In the genomic region with DNA sequence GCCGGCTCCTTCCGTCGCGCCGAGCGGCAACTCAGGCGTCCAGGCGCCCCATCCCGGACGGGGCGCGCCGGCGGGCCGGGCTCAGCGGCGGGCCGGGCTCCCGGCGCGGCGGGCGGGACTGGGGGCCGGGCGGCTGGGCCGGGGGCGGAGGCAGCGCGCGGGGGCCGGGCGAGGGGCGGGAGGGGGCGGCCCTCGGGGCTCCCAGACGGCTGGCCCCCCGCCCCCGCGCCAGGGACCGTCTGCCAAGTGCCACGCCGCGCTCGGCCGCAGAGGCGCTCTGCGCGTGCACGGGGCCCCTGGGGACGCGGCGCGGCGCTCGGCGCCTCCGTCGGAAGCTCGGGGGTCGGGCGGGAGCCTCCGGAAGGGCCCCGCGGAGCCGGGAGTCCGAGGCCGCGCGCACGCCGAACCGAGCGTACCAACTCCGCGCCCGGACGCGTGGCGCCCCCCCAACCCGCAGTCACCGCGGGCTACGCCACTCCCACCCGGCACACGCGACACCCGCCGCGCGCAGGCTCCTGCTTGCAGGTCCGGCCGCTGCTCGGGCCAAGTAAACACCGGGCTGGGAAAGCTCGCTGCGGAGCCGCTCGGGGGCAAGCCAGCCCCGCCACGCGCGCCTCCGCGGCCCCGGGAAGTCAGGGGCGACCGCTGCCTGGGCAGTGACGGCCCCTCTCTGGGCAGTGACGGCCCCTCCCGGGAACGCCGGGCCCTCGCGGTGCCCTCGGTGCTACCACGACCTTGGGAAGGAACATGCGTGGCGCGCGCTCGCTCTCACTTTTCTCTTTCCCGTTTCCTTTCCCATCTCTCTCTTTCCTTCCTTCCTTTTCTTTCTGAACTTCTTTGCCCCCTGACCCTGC, we compare ENCODE assay signal across 8 cellular contexts. TPM values are rescaled to one million over a fixed set of nuclear protein-coding genes. Genes with fewer than 3 reads are reported as not detected.
DNase-seq lines count a peak whose midpoint lies in the region; ATAC-seq, FAIRE-seq and TF ChIP-seq lines count a peak whose summit lies in the region.

A gene with protein sequence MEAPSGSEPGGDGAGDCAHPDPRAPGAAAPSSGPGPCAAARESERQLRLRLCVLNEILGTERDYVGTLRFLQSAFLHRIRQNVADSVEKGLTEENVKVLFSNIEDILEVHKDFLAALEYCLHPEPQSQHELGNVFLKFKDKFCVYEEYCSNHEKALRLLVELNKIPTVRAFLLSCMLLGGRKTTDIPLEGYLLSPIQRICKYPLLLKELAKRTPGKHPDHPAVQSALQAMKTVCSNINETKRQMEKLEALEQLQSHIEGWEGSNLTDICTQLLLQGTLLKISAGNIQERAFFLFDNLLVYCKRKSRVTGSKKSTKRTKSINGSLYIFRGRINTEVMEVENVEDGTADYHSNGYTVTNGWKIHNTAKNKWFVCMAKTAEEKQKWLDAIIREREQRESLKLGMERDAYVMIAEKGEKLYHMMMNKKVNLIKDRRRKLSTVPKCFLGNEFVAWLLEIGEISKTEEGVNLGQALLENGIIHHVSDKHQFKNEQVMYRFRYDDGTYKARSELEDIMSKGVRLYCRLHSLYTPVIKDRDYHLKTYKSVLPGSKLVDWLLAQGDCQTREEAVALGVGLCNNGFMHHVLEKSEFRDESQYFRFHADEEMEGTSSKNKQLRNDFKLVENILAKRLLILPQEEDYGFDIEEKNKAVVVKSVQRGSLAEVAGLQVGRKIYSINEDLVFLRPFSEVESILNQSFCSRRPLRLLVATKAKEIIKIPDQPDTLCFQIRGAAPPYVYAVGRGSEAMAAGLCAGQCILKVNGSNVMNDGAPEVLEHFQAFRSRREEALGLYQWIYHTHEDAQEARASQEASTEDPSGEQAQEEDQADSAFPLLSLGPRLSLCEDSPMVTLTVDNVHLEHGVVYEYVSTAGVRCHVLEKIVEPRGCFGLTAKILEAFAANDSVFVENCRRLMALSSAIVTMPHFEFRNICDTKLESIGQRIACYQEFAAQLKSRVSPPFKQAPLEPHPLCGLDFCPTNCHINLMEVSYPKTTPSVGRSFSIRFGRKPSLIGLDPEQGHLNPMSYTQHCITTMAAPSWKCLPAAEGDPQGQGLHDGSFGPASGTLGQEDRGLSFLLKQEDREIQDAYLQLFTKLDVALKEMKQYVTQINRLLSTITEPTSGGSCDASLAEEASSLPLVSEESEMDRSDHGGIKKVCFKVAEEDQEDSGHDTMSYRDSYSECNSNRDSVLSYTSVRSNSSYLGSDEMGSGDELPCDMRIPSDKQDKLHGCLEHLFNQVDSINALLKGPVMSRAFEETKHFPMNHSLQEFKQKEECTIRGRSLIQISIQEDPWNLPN (N-terminal part only) (minus strand): TSS at position 120 of the 854 bp plus-strand sequence. CDS start 139 bp downstream, outside the sequence.

- POLR2A ChIA-PET in activated B cell treated with CpG ODN at 0.5 μM for 24 hours (lab: Charles Lee), result interaction anchor here (0.5 to 3.8 kb wide), 30 partner anchors 10 to 222 kb away, joined by 3 to 41 read pairs (median 4); no protein-coding TSS in a partner anchor

- TF ChIP-seq CTCF in H9 (conservative IDR thresholded peaks at IDR 0.05) (no peak), activated B cell treated with CpG ODN at 0.5 μM for 24 hours (IDR thresholded peaks at IDR 0.05) (no peak), keratinocyte (optimal IDR thresholded peaks at IDR 0.05 in 1 of 3, IDR thresholded peaks at IDR 0.05 in 1 of 3, conservative IDR thresholded peaks at IDR 0.05 in 1 of 3; ENCODE audit: extremely low read depth in 1 of 3, insufficient read depth in 2 of 3, low read length in 3 of 3) (no peak)

- H3K27me3 ChIP-seq in H9 (ENCODE audit: insufficient read depth, low read length), result peaks cover 17% of the 10 kb centered on the region
- peaks cover 21% of the 10 kb centered on the region for H3K27me3 ChIP-seq in keratinocyte (ENCODE audit: control insufficient read depth, extremely low read depth, insufficient read depth, low read length)

- no peaks in the 10 kb centered on the region for H3K36me3 ChIP-seq in keratinocyte (ENCODE audit: control insufficient read depth in 2 of 2, extremely low read depth in 1 of 2, insufficient read depth in 2 of 2, low read length in 2 of 2)

- H2BK20ac ChIP-seq in H9 (ENCODE audit: low read depth, low read length, poor library complexity, severe bottlenecking), result no peak within 1 kb of the TSS

- H3K4me3 Mint-ChIP-seq in H9, result peak within 1 kb of the TSS; percentile 77 to 95
- H3K4me3 Mint-ChIP-seq in activated B cell treated with CpG ODN at 0.5 μM for 24 hours, result peak within 1 kb of the TSS; percentile 95

- H3K4me1 Mint-ChIP-seq in H9 (peaks cover 31 to 42% of the 10 kb centered on the region in 2 experiments), activated B cell treated with CpG ODN at 0.5 μM for 24 hours (peaks cover 42% of the 10 kb centered on the region)

- H3K56ac ChIP-seq in H9 (ENCODE audit: insufficient read length, low read depth, low read length), result no peak within 1 kb of the TSS

- H2BK5ac ChIP-seq in H9 (ENCODE audit: insufficient read length, low read length), result no peak within 1 kb of the TSS

- no peak within 1 kb of the TSS for H4K5ac ChIP-seq in H9 (ENCODE audit: insufficient read length, low read depth, low read length)

- peak; percentile 65 for ATAC-seq in activated B cell treated with CpG ODN at 0.5 μM for 24 hours (ENCODE audit: low read depth)

- H3K79me1 ChIP-seq in H9 (ENCODE audit: insufficient read depth, low read depth, low read length, poor library complexity, severe bottlenecking), result no peaks in the 10 kb centered on the region

- no peak within 1 kb of the TSS for H3K9ac ChIP-seq in H9 (ENCODE audit: extremely low read depth, insufficient read length, low read length)
- no peak within 1 kb of the TSS for H3K9ac ChIP-seq in keratinocyte (ENCODE audit: control insufficient read depth, extremely low read depth, insufficient read depth, low read length)

- CTCF ChIA-PET in activated B cell treated with CpG ODN at 0.5 μM for 24 hours (lab: Charles Lee), result interaction anchor here (1.0 to 2.0 kb wide), 5 partner anchors 31 to 170 kb away, joined by 3 to 12 read pairs (median 6); no protein-coding TSS in a partner anchor

- no peaks in the 10 kb centered on the region for H3K79me2 ChIP-seq in H9 (ENCODE audit: insufficient read depth, low read length)
- H3K79me2 ChIP-seq in keratinocyte (ENCODE audit: control insufficient read depth, insufficient read depth, low read length), result no peaks in the 10 kb centered on the region

- no peak within 1 kb of the TSS for H2BK120ac ChIP-seq in H9 (ENCODE audit: low read depth, low read length, poor library complexity, severe bottlenecking)

- H3K27ac Mint-ChIP-seq in H9 (no peak within 1 kb of the TSS), activated B cell treated with CpG ODN at 0.5 μM for 24 hours (peak within 1 kb of the TSS; percentile 95)

- peak within 1 kb of the TSS; percentile 35 to 51 (median 49) for H3K4me3 ChIP-seq in keratinocyte (ENCODE audit: control insufficient read depth in 2 of 3, extremely low read depth in 1 of 3, insufficient read depth in 2 of 3, low read depth in 1 of 3, low read length in 3 of 3)

- H3K4me2 ChIP-seq in H9 (ENCODE audit: insufficient read depth, insufficient read length, low read length) (peak within 1 kb of the TSS; percentile 67), keratinocyte (ENCODE audit: control insufficient read depth, extremely low read depth, insufficient read depth, low read depth, low read length) (peak within 1 kb of the TSS; percentile 64)

- H3K9me3 ChIP-seq in H9 (ENCODE audit: control insufficient read depth, low read depth, low read length) (no peaks in the 10 kb centered on the region), keratinocyte (ENCODE audit: control insufficient read depth, low read depth, low read length) (no peaks in the 10 kb centered on the region)

- H3K4me1 ChIP-seq in H9 (ENCODE audit: insufficient read depth, low read length) (no peaks in the 10 kb centered on the region), keratinocyte (ENCODE audit: control insufficient read depth, extremely low read depth, insufficient read depth, low read length) (peaks cover 29% of the 10 kb centered on the region)

- H3K18ac ChIP-seq in H9 (ENCODE audit: insufficient read length, low read depth, low read length), result no peak within 1 kb of the TSS

- no peak within 1 kb of the TSS for H3T11ph ChIP-seq in H9 (ENCODE audit: low read length)

- no peak for FAIRE-seq in keratinocyte (lab: Jason Lieb, UNC)
- FAIRE-seq in RCC 7860 (lab: Jason Lieb, UNC), result no peak

- no CpG with 5 or more reads among the region's 122 CpGs for WGBS in H9 (ENCODE audit: extremely low coverage, insufficient read length, low lambda C conversion rate)

- H2AFZ ChIP-seq in H9 (ENCODE audit: low read length) (no peak within 1 kb of the TSS), keratinocyte (ENCODE audit: control insufficient read depth, low read length) (peak within 1 kb of the TSS; percentile 68)

- H2AK5ac ChIP-seq in H9 (ENCODE audit: insufficient read length, low read length), result no peak within 1 kb of the TSS

- DNase-seq in GM04504 (ENCODE audit: low read depth) (peak; percentile 58), H9 (peak; percentile 80), NAMALWA (ENCODE audit: low spot score) (peak; percentile 79), activated B cell treated with CpG ODN at 0.5 μM for 24 hours (peak; percentile 93), caudate nucleus (lab: John Stamatoyannopoulos, UW) (peak in 53 of 61 donors; percentile 48 to 89 (median 76)), keratinocyte (ENCODE audit: low read depth, low spot score) (no peak), RCC 7860 (ENCODE audit: low spot score) (no peak)
- DNase-seq in stimulated activated CD4-positive, alpha-beta T cell treated with anti-CD3 and anti-CD28 coated beads, Interleukin-12 subunit alpha, Interleukin-12 subunit beta, amount 100 ng/mL, for 48 hours (ENCODE audit: low read depth in 2 of 3, low spot score in 1 of 3), result peak; percentile 37 to 71 (median 47)

- H3K9me1 ChIP-seq in keratinocyte (ENCODE audit: control insufficient read depth, extremely low read depth, insufficient read depth, low read length), result no peaks in the 10 kb centered on the region

- peaks cover 13% of the 10 kb centered on the region for H3K23me2 ChIP-seq in H9 (ENCODE audit: insufficient read length, low read depth, low read length, poor library complexity, severe bottlenecking)

- intact Hi-C loops in activated B cell treated with CpG ODN at 0.5 μM for 24 hours (cut with micrococcal nuclease), result loop anchor here (1.0 to 10.0 kb wide), 8 partner anchors 18 to 447 kb away; partner anchors contain the start of gene ZNFX1

- no peak within 1 kb of the TSS for H2BK12ac ChIP-seq in H9 (ENCODE audit: insufficient read length, low read depth, low read length)

- H3K9me3 Mint-ChIP-seq in H9 (no peaks in the 10 kb centered on the region), activated B cell treated with CpG ODN at 0.5 μM for 24 hours (no peaks in the 10 kb centered on the region)

- H3K14ac ChIP-seq in H9 (ENCODE audit: insufficient read depth, low read length), result peak within 1 kb of the TSS; percentile 72; the same call in 1 of the 2 replicates

- H4K20me1 ChIP-seq in H9 (ENCODE audit: control insufficient read depth, insufficient read depth, insufficient read length) (no peaks in the 10 kb centered on the region), keratinocyte (ENCODE audit: control insufficient read depth, extremely low read depth, insufficient read depth, low read length) (no peaks in the 10 kb centered on the region)

- dilution Hi-C loops in keratinocyte (cut with MboI; ENCODE audit: extremely low pct_ligation_motif_present, low sequenced_read_pairs), result no loop called here

- H3K23ac ChIP-seq in H9 (ENCODE audit: insufficient read length, low read depth, low read length), result no peak within 1 kb of the TSS

- no peak within 1 kb of the TSS for H3K4ac ChIP-seq in H9 (ENCODE audit: low read depth, low read length)

- H3K36me3 Mint-ChIP-seq in H9 (ENCODE audit: insufficient read depth in 1 of 3, low read depth in 3 of 3), result no peaks in the 10 kb centered on the region
- H3K36me3 Mint-ChIP-seq in activated B cell treated with CpG ODN at 0.5 μM for 24 hours (ENCODE audit: low read depth), result peaks cover 8% of the 10 kb centered on the region

- peaks cover 88% of the 10 kb centered on the region for H3K27me3 Mint-ChIP-seq in H9 (ENCODE audit: low read depth)
- no peaks in the 10 kb centered on the region for H3K27me3 Mint-ChIP-seq in activated B cell treated with CpG ODN at 0.5 μM for 24 hours

- H4K8ac ChIP-seq in H9 (replicated peaks; ENCODE audit: insufficient read length, low read depth, low read length), result no peak within 1 kb of the TSS

- no peak within 1 kb of the TSS; the same call in 1 of the 2 replicates for H2BK15ac ChIP-seq in H9 (ENCODE audit: low read depth, low read length)

- H3K27ac ChIP-seq in H9 (ENCODE audit: insufficient read length, low read depth, low read length), result no peak within 1 kb of the TSS
- H3K27ac ChIP-seq in caudate nucleus (ENCODE audit: low read depth, low read length), result peak within 1 kb of the TSS; percentile 78
- no peak within 1 kb of the TSS for H3K27ac ChIP-seq in keratinocyte (ENCODE audit: control insufficient read depth, insufficient read depth, low read length)

- H4K91ac ChIP-seq in H9 (ENCODE audit: insufficient read length, low read depth, low read length), result no peak within 1 kb of the TSS

RNA-seq across cellular contexts. Expression of the gene that starts here (rescaled TPM):
- 5.4 and 6.6 TPM in 2 replicates for total RNA-seq in H9 (2021)
- total RNA-seq in activated B cell treated with CpG ODN at 0.5 μM for 24 hours, result 65.0 and 71.4 TPM in 2 replicates
- 0.10 to 0.74 TPM (median 0.22 TPM) in 3 replicates for polyA plus RNA-seq in keratinocyte
- not detected for polyA plus RNA-seq in keratinocyte (2011; ENCODE audit: low read depth)
- 0.17 and 0.42 TPM in 2 replicates for polyA plus RNA-seq in keratinocyte (2011; cell fraction: cytosol; rRNA removed)
- 0.34 and 0.57 TPM in 2 replicates for polyA plus RNA-seq in keratinocyte (2011; cell fraction: nucleus; rRNA removed)
- polyA plus RNA-seq in keratinocyte (2012; ENCODE audit: low replicate concordance), result 0.04 and 1.8 TPM in 2 replicates
- polyA minus RNA-seq in keratinocyte, result 0.23 to 2.8 TPM (median 0.32 TPM) in 3 replicates
- 1.3 TPM for polyA minus RNA-seq in keratinocyte (2011; cell fraction: cytosol; rRNA and poly(A)+ RNA removed)
- polyA minus RNA-seq in keratinocyte (2011; cell fraction: nucleus; rRNA and poly(A)+ RNA removed), result 0.39 and 0.42 TPM in 2 replicates

Comparison
In these comparisons a context has a peak if more than half of its experiments do, and no peak if none do; other contexts are left out.
1. DNase-seq: peak in GM04504 (single experiment), H9 (single experiment), NAMALWA (single experiment), activated B cell treated with CpG ODN at 0.5 μM for 24 hours (single experiment), caudate nucleus (53 of 61) and stimulated activated CD4-positive, alpha-beta T cell treated with anti-CD3 and anti-CD28 coated beads, Interleukin-12 subunit alpha, Interleukin-12 subunit beta, amount 100 ng/mL, for 48 hours (3 of 3); none in keratinocyte (single experiment) and RCC 7860 (single experiment).